ENCODE assay signal across 18 cellular contexts in genomic region chr5:134490255-134490924, GRCh38.
"Had no signal": no experiment of that assay in that cellular context is flagged by ENCODE, and none has a peak within 500 bp of the region (broad histone marks: within the 10 kb centered on the region; RNA-seq: fewer than 3 reads in every experiment).

No MANE protein-coding gene starts in this region.

- H3K36me3 ChIP-seq: heart right ventricle, left lung, lower lobe of right lung had no signal

- ATAC-seq: heart right ventricle; left lung; lower lobe of right lung; naive thymus-derived CD4-positive, alpha-beta T cell; sciatic nerve; stimulated activated naive B cell treated with anti-CD40 and anti-IgM and Interleukin-4, amounts not matched to agents 10 μg/mL and 1 μg/mL and 100 μg/mL, for 72 hours; stimulated activated naive CD8-positive, alpha-beta T cell treated with anti-CD3 and anti-CD28 coated beads, Interleukin-15, amount 100 ng/mL, for 72 hours had no signal

- H3K4me1 Mint-ChIP-seq: memory B cell had no signal

- H3K9me3 Mint-ChIP-seq: stimulated activated naive B cell treated with anti-CD40 and anti-IgM and Interleukin-4, amounts not matched to agents 10 μg/mL and 1 μg/mL and 100 μg/mL, for 72 hours had no signal

- H3K27me3 ChIP-seq: dorsolateral prefrontal cortex, heart right ventricle, left lung had no signal

- H3K27ac ChIP-seq: dorsolateral prefrontal cortex, heart right ventricle, left lung, lower lobe of right lung had no signal

- H3K4me1 ChIP-seq: heart right ventricle, left lung, lower lobe of right lung had no signal

- H3K4me3 Mint-ChIP-seq: memory B cell; naive thymus-derived CD4-positive, alpha-beta T cell; stimulated activated naive B cell treated with anti-CD40 and anti-IgM and Interleukin-4, amounts not matched to agents 10 μg/mL and 1 μg/mL and 100 μg/mL, for 72 hours; stimulated activated naive CD8-positive, alpha-beta T cell treated with anti-CD3 and anti-CD28 coated beads, Interleukin-15, amount 100 ng/mL, for 72 hours had no signal

- FAIRE-seq: frontal cortex, islet of Langerhans had no signal

- DNase-seq: cortex of kidney; dorsolateral prefrontal cortex; effector CD8-positive, alpha-beta T cell; heart right ventricle; hypothalamus; left lung; lower lobe of right lung; naive thymus-derived CD4-positive, alpha-beta T cell; stimulated activated CD4-positive, alpha-beta T cell treated with anti-CD3 and anti-CD28 coated beads, Interleukin-2, amount 100 ng/mL, for 24 hours; stimulated activated CD4-positive, alpha-beta T cell treated with anti-CD3 and anti-CD28 coated beads, Interleukin-4, amount 100 ng/mL, for 4 hours; stimulated activated naive B cell treated with anti-CD40 and anti-IgM and Interleukin-4, amounts not matched to agents 10 μg/mL and 1 μg/mL and 100 μg/mL, for 72 hours; stimulated activated naive CD8-positive, alpha-beta T cell treated with anti-CD3 and anti-CD28 coated beads, Interleukin-15, amount 100 ng/mL, for 72 hours; substantia nigra; trophoblast cell had no signal

- H3K36me3 Mint-ChIP-seq: memory B cell; naive thymus-derived CD4-positive, alpha-beta T cell; stimulated activated naive B cell treated with anti-CD40 and anti-IgM and Interleukin-4, amounts not matched to agents 10 μg/mL and 1 μg/mL and 100 μg/mL, for 72 hours had no signal

- H3K4me3 ChIP-seq: dorsolateral prefrontal cortex, heart right ventricle, left lung, lower lobe of right lung had no signal

- H3K27ac Mint-ChIP-seq: memory B cell; naive thymus-derived CD4-positive, alpha-beta T cell; stimulated activated naive B cell treated with anti-CD40 and anti-IgM and Interleukin-4, amounts not matched to agents 10 μg/mL and 1 μg/mL and 100 μg/mL, for 72 hours; stimulated activated naive CD8-positive, alpha-beta T cell treated with anti-CD3 and anti-CD28 coated beads, Interleukin-15, amount 100 ng/mL, for 72 hours had no signal

- H3K9me3 ChIP-seq: left lung, lower lobe of right lung had no signal

- H3K27me3 Mint-ChIP-seq: memory B cell; naive thymus-derived CD4-positive, alpha-beta T cell; stimulated activated naive B cell treated with anti-CD40 and anti-IgM and Interleukin-4, amounts not matched to agents 10 μg/mL and 1 μg/mL and 100 μg/mL, for 72 hours; stimulated activated naive CD8-positive, alpha-beta T cell treated with anti-CD3 and anti-CD28 coated beads, Interleukin-15, amount 100 ng/mL, for 72 hours had no signal
